In genomic region chr17:42288078-42288984, GRCh38 we compare ENCODE assay signal across 1 cellular context.
TF ChIP-seq lines count a peak whose summit lies in the region.

TSS of gene STAT5A (plus strand) at chr17:42288498. CDS start at chr17:42289412, 914 bp downstream.

TF ChIP-seq in WTC11, 78 proteins besides CTCF, POLR2A, EP300 and RAD21 (continued from another document):
- TF ChIP-seq SMAD4 (CRISPR knock-in tag; IDR thresholded peaks at IDR 0.05): no peak
- TF ChIP-seq ZNF512 (CRISPR knock-in tag; IDR thresholded peaks at IDR 0.05; ENCODE audit: borderline replicate concordance): no peak
- TF ChIP-seq USF1 (CRISPR knock-in tag; IDR thresholded peaks at IDR 0.05): 0 out of 2 replicates have a peak, but pooled peaks have one; percentile 45
- no peak for TF ChIP-seq AR (CRISPR knock-in tag; IDR thresholded peaks at IDR 0.05)
- no peak for TF ChIP-seq ZBTB43 (CRISPR knock-in tag; IDR thresholded peaks at IDR 0.05)
- no peak for TF ChIP-seq NR1H2 (CRISPR knock-in tag; IDR thresholded peaks at IDR 0.05)
- 0 out of 2 replicates have a peak, but pooled peaks have one; percentile 56 for TF ChIP-seq ETV6 (CRISPR knock-in tag; IDR thresholded peaks at IDR 0.05)
- TF ChIP-seq OVOL2 (CRISPR knock-in tag; IDR thresholded peaks at IDR 0.05; ENCODE audit: borderline replicate concordance): no peak
